Comparison of ENCODE assay signal across 8 cellular contexts in genomic region chr4:153153339-153153851, GRCh38. TPM values are rescaled to one million over a fixed set of nuclear protein-coding genes. Genes with fewer than 3 reads are reported as not detected.
DNase-seq lines count a peak whose midpoint lies in the region; ATAC-seq and TF ChIP-seq lines count a peak whose summit lies in the region.

No MANE protein-coding gene starts in this region.

- H3K36me3 ChIP-seq in DND-41 (ENCODE audit: insufficient read depth, low read length) = no peaks in the 10 kb centered on the region
- no peaks in the 10 kb centered on the region for H3K36me3 ChIP-seq in Karpas-422 (ENCODE audit: insufficient read depth, low read length)
- no peaks in the 10 kb centered on the region for H3K36me3 ChIP-seq in iPS-18a (ENCODE audit: control insufficient read depth, low read depth, low read length)
- no peaks in the 10 kb centered on the region for H3K36me3 ChIP-seq in skeletal muscle tissue (ENCODE audit: control insufficient read depth in 3 of 3, insufficient read depth in 3 of 3, low read length in 3 of 3)

- H3K79me2 ChIP-seq in DND-41 (ENCODE audit: insufficient read depth, low read length) (peaks cover 10% of the 10 kb centered on the region; the same call in 1 of the 2 replicates), Karpas-422 (ENCODE audit: low read length) (no peaks in the 10 kb centered on the region)

- H3K4me2 ChIP-seq in DND-41 (ENCODE audit: insufficient read depth, low read length) = peak overlapping the region; percentile 91
- H3K4me2 ChIP-seq in Karpas-422 (ENCODE audit: low read depth, low read length, poor library complexity, severe bottlenecking) = peak overlapping the region; percentile 96

- H3K9me2 ChIP-seq in Karpas-422 (replicated peaks; ENCODE audit: insufficient read depth, low read length) = no peaks in the 10 kb centered on the region

- no peaks in the 10 kb centered on the region for H4K20me1 ChIP-seq in DND-41 (ENCODE audit: insufficient read depth, low read length)
- no peaks in the 10 kb centered on the region for H4K20me1 ChIP-seq in Karpas-422 (ENCODE audit: insufficient read depth, low read depth, low read length)

- TF ChIP-seq CTCF in DND-41 (IDR thresholded peaks at IDR 0.05; ENCODE audit: borderline replicate concordance, extremely low read depth, low read length, poor library complexity, severe bottlenecking) = peak; percentile 9
- no peak for TF ChIP-seq CTCF in astrocyte of the spinal cord (IDR thresholded peaks at IDR 0.05; ENCODE audit: low read depth, low read length)

- H3K4me1 ChIP-seq in DND-41 (ENCODE audit: insufficient read depth, low read length) (peaks cover 30% of the 10 kb centered on the region), Karpas-422 (ENCODE audit: low read length) (peaks cover 41% of the 10 kb centered on the region), iPS-18a (ENCODE audit: control insufficient read depth, low read depth, low read length) (peaks cover 22% of the 10 kb centered on the region), skeletal muscle tissue (ENCODE audit: control insufficient read depth in 3 of 3, insufficient read depth in 3 of 3, low read length in 3 of 3) (peaks cover 16 to 22% (median 16%) of the 10 kb centered on the region in 3 donors)

- H3K9me3 ChIP-seq in DND-41 (ENCODE audit: insufficient read depth, low read length, severe bottlenecking) = no peaks in the 10 kb centered on the region
- no peaks in the 10 kb centered on the region for H3K9me3 ChIP-seq in Karpas-422 (ENCODE audit: low read length)
- no peaks in the 10 kb centered on the region for H3K9me3 ChIP-seq in iPS-18a (ENCODE audit: control insufficient read depth, low read depth, low read length)
- no peaks in the 10 kb centered on the region for H3K9me3 ChIP-seq in skeletal muscle tissue (ENCODE audit: control insufficient read depth in 3 of 3, low read length in 3 of 3)

- peak; percentile 87 for ATAC-seq in DND-41 (ENCODE audit: insufficient read depth, low read depth)
- peak; percentile 65 for ATAC-seq in GM21619 (IDR thresholded peaks at IDR 0.05; ENCODE audit: unreplicated experiment)

- H3K27ac ChIP-seq in DND-41 (ENCODE audit: low read length) (peak overlapping the region; percentile 90), Karpas-422 (ENCODE audit: low read length) (no peak overlapping the region), iPS-18a (ENCODE audit: low read length) (no peak overlapping the region), skeletal muscle tissue (ENCODE audit: low read depth, low read length) (no peak overlapping the region)

- H3K9ac ChIP-seq in DND-41 (ENCODE audit: low read depth, low read length) = peak overlapping the region; percentile 86
- H3K9ac ChIP-seq in Karpas-422 (ENCODE audit: low read length) = peak overlapping the region; percentile 68
- peak overlapping the region; percentile 40 for H3K9ac ChIP-seq in iPS-18a (ENCODE audit: low read length)
- H3K9ac ChIP-seq in skeletal muscle tissue (ENCODE audit: low read depth in 1 of 3, low read length in 3 of 3) = peak overlapping the region; percentile 22 to 79 (median 50)

- H2AFZ ChIP-seq in DND-41 (ENCODE audit: low read depth, low read length) = peak overlapping the region; percentile 92
- H2AFZ ChIP-seq in Karpas-422 (ENCODE audit: low read length) = peak overlapping the region; percentile 82

- in situ Hi-C loops in astrocyte of the spinal cord (cut with HindIII; ENCODE audit: low sequenced_read_pairs) = no loop called here

- H3K27me3 ChIP-seq in DND-41 (ENCODE audit: insufficient read depth, low read length, poor library complexity) = no peaks in the 10 kb centered on the region
- H3K27me3 ChIP-seq in Karpas-422 (ENCODE audit: low read length) = no peaks in the 10 kb centered on the region
- H3K27me3 ChIP-seq in iPS-18a (ENCODE audit: control insufficient read depth, insufficient read depth, low read length) = peaks cover 55% of the 10 kb centered on the region
- peaks cover 0 to 6% (median 4%) of the 10 kb centered on the region in 3 donors for H3K27me3 ChIP-seq in skeletal muscle tissue (ENCODE audit: control insufficient read depth in 3 of 3, insufficient read depth in 3 of 3, low read length in 3 of 3)

- DNase-seq in DND-41 (peak; percentile 87), Karpas-422 (peak; percentile 82), T-helper 22 cell (ENCODE audit: low read depth) (peak; percentile 74), astrocyte of the spinal cord (ENCODE audit: low read depth, low spot score) (peak; percentile 29), mesenteric fat pad (ENCODE audit: low spot score) (no peak)

- H3K4me3 ChIP-seq in DND-41 (ENCODE audit: low read depth in 1 of 2, low read length in 2 of 2) (peak overlapping the region; percentile 56 to 74; a peak in 3 of 4 replicates), Karpas-422 (ENCODE audit: low read length) (peak overlapping the region; percentile 71), astrocyte of the spinal cord (ENCODE audit: low read depth, low read length) (peak overlapping the region; percentile 53), iPS-18a (ENCODE audit: low read length) (peak overlapping the region; percentile 44), skeletal muscle tissue (ENCODE audit: low read length in 3 of 3) (peak overlapping the region; percentile 66 to 78 (median 78))

RNA-seq across cellular contexts. Expression of gene TRIM2, which starts 50.8 kb away (rescaled TPM):
- 0.76 and 0.97 TPM in 2 replicates for total RNA-seq in Karpas-422 (2014; rRNA removed; shearing (Covaris generic); ENCODE audit: low replicate concordance)
- total RNA-seq in skeletal muscle tissue = 21.4 TPM
- total RNA-seq in mesenteric fat pad = 17.6 TPM
